ENCODE assay signal across 9 cellular contexts in the genomic region with DNA sequence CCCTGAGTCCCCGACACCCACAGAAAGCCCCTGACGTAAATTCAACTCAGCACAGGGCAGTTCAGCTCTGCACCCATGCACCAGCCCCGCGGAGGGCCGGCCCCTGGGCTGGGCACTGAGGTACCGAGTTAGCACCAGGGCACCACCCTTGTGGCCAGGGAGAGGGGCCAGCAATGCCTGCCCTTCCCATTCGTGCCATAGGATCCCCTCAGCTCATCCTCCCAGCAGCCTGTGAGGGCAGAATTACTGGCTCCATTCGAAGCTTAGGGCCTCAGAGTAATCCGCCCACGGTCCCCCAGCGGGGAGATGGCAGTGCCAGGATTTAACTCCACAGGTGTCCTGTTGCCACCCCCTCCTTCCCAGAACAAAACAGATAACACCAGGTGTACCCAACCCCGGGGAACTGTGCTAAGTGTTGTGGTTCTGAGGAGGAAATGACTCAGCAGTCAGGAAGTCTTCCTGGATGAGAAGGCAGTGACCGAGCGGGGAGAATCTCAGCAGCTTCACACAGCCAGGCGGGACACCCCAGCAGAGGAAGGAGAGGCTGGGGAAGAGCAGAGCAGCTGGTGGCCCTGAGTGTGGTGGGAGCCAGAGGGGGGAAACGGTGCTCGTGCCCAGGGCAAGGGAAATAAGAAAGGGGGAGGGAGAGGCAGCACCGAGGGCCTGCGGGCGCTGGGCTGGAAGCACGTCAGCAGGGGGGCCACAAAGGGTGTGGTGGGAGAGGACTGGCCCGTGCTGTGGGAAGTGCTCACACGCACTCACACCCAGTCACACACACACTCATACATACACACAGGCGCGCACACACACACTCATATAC. TPM values are rescaled to one million over a fixed set of nuclear protein-coding genes. Genes with fewer than 3 reads are reported as not detected.
DNase-seq lines count a peak whose midpoint lies in the region; ATAC-seq and TF ChIP-seq lines count a peak whose summit lies in the region.
"Had no signal": no experiment of that assay in that cellular context is flagged by ENCODE, and none has a peak within 500 bp of the region (broad histone marks: within the 10 kb centered on the region; RNA-seq: fewer than 3 reads in every experiment).

No MANE protein-coding gene starts in this region.

- H3K27ac ChIP-seq in SJSA1 = peak overlapping the region; percentile 66

- TF ChIP-seq RAD21 in Ishikawa (IDR thresholded peaks at IDR 0.05; ENCODE audit: low read depth) = peak; percentile 31; the same call in 1 of the 2 replicates

- ATAC-seq in GM21619 (IDR thresholded peaks at IDR 0.05; ENCODE audit: unreplicated experiment) = peak; percentile 83

- peak; percentile 99 for TF ChIP-seq EP300 in Ishikawa (IDR thresholded peaks at IDR 0.05; ENCODE audit: borderline replicate concordance)

- H3K9me3 ChIP-seq in SJSA1 (replicated peaks) = no peaks in the 10 kb centered on the region

- H3K4me1 ChIP-seq in SJSA1 (replicated peaks) = peaks cover 52% of the 10 kb centered on the region

- no peaks in the 10 kb centered on the region for H3K36me3 ChIP-seq in SJSA1

- no peaks in the 10 kb centered on the region for H3K27me3 ChIP-seq in SJSA1 (replicated peaks)

- peak overlapping the region; percentile 15 for H3K4me3 ChIP-seq in SJSA1

- DNase-seq in DMS53 (lab: John Stamatoyannopoulos, UW) (peak; percentile 95), SJSA1 (ENCODE audit: low read depth in 1 of 2, low spot score in 2 of 2) (peak; percentile 90 to 91), brain pericyte (ENCODE audit: low read depth, low spot score) (peak; percentile 83), left kidney (ENCODE audit: low read depth, low spot score) (peak; percentile 61), NCI-H1930 (lab: John Stamatoyannopoulos, UW) (no peak)
- peak in 2 of 3 experiments; percentile 28 to 34 for DNase-seq in stimulated activated CD4-positive, alpha-beta T cell treated with anti-CD3 and anti-CD28 coated beads, TNF-alpha, amount 100 ng/mL, for 24 hours (ENCODE audit: low read depth in 3 of 3)

TF ChIP-seq in Ishikawa, 13 proteins besides CTCF, POLR2A, EP300 and RAD21:
- TF ChIP-seq TEAD4 (IDR thresholded peaks at IDR 0.05) (peak; percentile 94), ZBTB7A (IDR thresholded peaks at IDR 0.05; ENCODE audit: low read depth) (peak; percentile 96), FOXM1 (IDR thresholded peaks at IDR 0.05; ENCODE audit: borderline replicate concordance, low read depth) (peak; percentile 96), TAF1 (IDR thresholded peaks at IDR 0.05; ENCODE audit: low read depth) (peak; percentile 68), NFIC (IDR thresholded peaks at IDR 0.05) (peak; percentile 98), CREB1 (IDR thresholded peaks at IDR 0.05; ENCODE audit: low read depth) (no peak), YY1 (IDR thresholded peaks at IDR 0.05; ENCODE audit: low read depth) (peak; percentile 81), CEBPB (IDR thresholded peaks at IDR 0.05) (peak; percentile 76; the same call in 1 of the 2 replicates), EGR1 (IDR thresholded peaks at IDR 0.05) (peak; percentile 100), TCF12 (IDR thresholded peaks at IDR 0.05; ENCODE audit: low read depth) (peak; percentile 99)
- TF ChIP-seq, protein P1, sequence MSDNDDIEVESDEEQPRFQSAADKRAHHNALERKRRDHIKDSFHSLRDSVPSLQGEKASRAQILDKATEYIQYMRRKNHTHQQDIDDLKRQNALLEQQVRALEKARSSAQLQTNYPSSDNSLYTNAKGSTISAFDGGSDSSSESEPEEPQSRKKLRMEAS (IDR thresholded peaks at IDR 0.05) = peak; percentile 87
- TF ChIP-seq, protein P2, sequence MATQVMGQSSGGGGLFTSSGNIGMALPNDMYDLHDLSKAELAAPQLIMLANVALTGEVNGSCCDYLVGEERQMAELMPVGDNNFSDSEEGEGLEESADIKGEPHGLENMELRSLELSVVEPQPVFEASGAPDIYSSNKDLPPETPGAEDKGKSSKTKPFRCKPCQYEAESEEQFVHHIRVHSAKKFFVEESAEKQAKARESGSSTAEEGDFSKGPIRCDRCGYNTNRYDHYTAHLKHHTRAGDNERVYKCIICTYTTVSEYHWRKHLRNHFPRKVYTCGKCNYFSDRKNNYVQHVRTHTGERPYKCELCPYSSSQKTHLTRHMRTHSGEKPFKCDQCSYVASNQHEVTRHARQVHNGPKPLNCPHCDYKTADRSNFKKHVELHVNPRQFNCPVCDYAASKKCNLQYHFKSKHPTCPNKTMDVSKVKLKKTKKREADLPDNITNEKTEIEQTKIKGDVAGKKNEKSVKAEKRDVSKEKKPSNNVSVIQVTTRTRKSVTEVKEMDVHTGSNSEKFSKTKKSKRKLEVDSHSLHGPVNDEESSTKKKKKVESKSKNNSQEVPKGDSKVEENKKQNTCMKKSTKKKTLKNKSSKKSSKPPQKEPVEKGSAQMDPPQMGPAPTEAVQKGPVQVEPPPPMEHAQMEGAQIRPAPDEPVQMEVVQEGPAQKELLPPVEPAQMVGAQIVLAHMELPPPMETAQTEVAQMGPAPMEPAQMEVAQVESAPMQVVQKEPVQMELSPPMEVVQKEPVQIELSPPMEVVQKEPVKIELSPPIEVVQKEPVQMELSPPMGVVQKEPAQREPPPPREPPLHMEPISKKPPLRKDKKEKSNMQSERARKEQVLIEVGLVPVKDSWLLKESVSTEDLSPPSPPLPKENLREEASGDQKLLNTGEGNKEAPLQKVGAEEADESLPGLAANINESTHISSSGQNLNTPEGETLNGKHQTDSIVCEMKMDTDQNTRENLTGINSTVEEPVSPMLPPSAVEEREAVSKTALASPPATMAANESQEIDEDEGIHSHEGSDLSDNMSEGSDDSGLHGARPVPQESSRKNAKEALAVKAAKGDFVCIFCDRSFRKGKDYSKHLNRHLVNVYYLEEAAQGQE (IDR thresholded peaks at IDR 0.05; ENCODE audit: low read depth) = no peak
- TF ChIP-seq, protein P3, sequence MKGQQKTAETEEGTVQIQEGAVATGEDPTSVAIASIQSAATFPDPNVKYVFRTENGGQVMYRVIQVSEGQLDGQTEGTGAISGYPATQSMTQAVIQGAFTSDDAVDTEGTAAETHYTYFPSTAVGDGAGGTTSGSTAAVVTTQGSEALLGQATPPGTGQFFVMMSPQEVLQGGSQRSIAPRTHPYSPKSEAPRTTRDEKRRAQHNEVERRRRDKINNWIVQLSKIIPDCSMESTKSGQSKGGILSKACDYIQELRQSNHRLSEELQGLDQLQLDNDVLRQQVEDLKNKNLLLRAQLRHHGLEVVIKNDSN (IDR thresholded peaks at IDR 0.05) = peak; percentile 47

RNA-seq across cellular contexts. Expression of a gene that starts 59.6 kb away (rescaled TPM):
- total RNA-seq in SJSA1 (2014; rRNA removed; shearing (Covaris generic)) = 0.13 TPM in 1 of 2 replicates, not detected in the other
- total RNA-seq: T-helper 2 cell treated with Interferon-gamma antibody and Interleukin-4, amounts not matched to agents 100 ng/mL and 5 ng/mL, for 36 hours had no signal

Comparison
In these comparisons a context has a peak if more than half of its experiments do, and no peak if none do; other contexts are left out.
1. DNase-seq: peak in DMS53 (single experiment), SJSA1 (2 of 2), brain pericyte (single experiment), left kidney (single experiment) and stimulated activated CD4-positive, alpha-beta T cell treated with anti-CD3 and anti-CD28 coated beads, TNF-alpha, amount 100 ng/mL, for 24 hours (2 of 3); none in NCI-H1930 (0 of 2).